In the genomic region with DNA sequence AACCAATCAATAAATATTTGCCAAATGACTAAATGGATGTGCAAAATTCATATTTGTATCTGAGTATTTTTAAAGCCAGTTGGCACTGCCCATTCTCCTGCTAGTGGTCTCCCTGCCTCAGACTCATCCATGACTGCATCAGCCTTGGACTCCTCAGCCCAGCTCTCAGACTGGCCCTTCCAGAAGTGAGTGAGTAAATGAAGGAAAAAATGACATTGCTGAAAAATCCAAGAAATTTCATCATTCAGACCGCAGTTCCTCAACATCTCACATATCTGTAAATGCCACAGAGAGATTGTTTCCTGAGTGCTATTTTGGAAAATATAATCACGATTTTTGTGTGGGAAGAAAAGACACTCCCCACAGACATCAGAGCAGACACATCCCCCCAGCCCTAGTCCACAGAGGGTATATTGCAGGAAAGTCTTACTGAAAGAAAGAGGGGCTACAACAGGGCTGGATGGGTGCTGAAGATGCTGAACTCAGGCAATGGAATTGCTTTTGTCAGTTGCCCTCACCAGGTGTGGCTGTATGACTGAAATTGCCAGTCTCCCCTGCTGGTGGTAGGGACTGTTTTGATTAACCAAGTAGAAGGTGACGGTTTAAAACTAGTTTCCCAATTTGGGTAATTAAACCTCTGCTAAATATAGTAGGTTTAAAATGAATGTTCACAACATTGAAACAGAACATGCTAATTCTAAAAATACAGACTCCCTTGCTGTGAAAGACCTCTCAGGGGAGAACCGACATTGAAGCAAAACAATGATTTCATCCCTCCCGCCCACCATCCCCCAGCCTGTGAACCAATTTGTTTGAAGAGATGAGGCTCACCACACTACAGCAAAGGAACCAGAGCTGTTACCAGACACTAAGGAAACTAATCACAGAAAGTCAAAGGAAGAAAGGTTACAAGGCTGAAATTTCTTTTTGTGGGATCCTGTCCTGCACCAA, we compare ENCODE assay signal across 8 cellular contexts.
DNase-seq lines count a peak whose midpoint lies in the region; ATAC-seq and TF ChIP-seq lines count a peak whose summit lies in the region.

No MANE protein-coding gene starts in this region.

- peak; percentile 71 for DNase-seq in adipocyte (ENCODE audit: low read depth)
- no peak for DNase-seq in stimulated activated effector memory CD8-positive, alpha-beta T cell treated with anti-CD3 and anti-CD28 coated beads, Interleukin-12 subunit alpha, Interleukin-12 subunit beta, amount 100 ng/mL, for 72 hours (ENCODE audit: low spot score in 2 of 2)
- no peak for DNase-seq in SK-N-DZ (ENCODE audit: low spot score)
- DNase-seq in OCI-M2 (lab: John Stamatoyannopoulos, UW; ENCODE audit: unreplicated experiment), result no peak
- no peak for DNase-seq in H7
- DNase-seq in foreskin keratinocyte, result no peak

- TF ChIP-seq CTCF in foreskin keratinocyte (conservative IDR thresholded peaks at IDR 0.05), result no peak

- H3K27ac Mint-ChIP-seq in stimulated activated effector memory CD8-positive, alpha-beta T cell treated with anti-CD3 and anti-CD28 coated beads, Interleukin-12 subunit alpha, Interleukin-12 subunit beta, amount 100 ng/mL, for 72 hours, result no peak overlapping the region

- H3K4me1 ChIP-seq in adipocyte (ENCODE audit: control insufficient read depth, insufficient read depth, low read length), result peaks cover 15% of the 10 kb centered on the region
- no peaks in the 10 kb centered on the region for H3K4me1 ChIP-seq in foreskin keratinocyte

- no peaks in the 10 kb centered on the region for H3K9me3 ChIP-seq in adipocyte (ENCODE audit: control insufficient read depth, low read length)

- H3K36me3 Mint-ChIP-seq in stimulated activated effector memory CD8-positive, alpha-beta T cell treated with anti-CD3 and anti-CD28 coated beads, Interleukin-12 subunit alpha, Interleukin-12 subunit beta, amount 100 ng/mL, for 72 hours, result no peaks in the 10 kb centered on the region

- H3K27me3 ChIP-seq in adipocyte (replicated peaks; ENCODE audit: control insufficient read depth, insufficient read depth, low read length), result no peaks in the 10 kb centered on the region
- no peaks in the 10 kb centered on the region for H3K27me3 ChIP-seq in H7 (ENCODE audit: control insufficient read depth, insufficient read depth, low read length)
- peaks cover 24% of the 10 kb centered on the region for H3K27me3 ChIP-seq in foreskin keratinocyte

- H3K27ac ChIP-seq in foreskin keratinocyte, result no peak overlapping the region

- ATAC-seq in GM19035 (IDR thresholded peaks at IDR 0.05; ENCODE audit: unreplicated experiment), result peak; percentile 93
- peak; percentile 80 for ATAC-seq in HG02943 (IDR thresholded peaks at IDR 0.05; ENCODE audit: low read depth, unreplicated experiment)
- peak; percentile 48 for ATAC-seq in stimulated activated effector memory CD8-positive, alpha-beta T cell treated with anti-CD3 and anti-CD28 coated beads, Interleukin-12 subunit alpha, Interleukin-12 subunit beta, amount 100 ng/mL, for 72 hours
- ATAC-seq in foreskin keratinocyte, result no peak

- no peak overlapping the region for H3K4me3 Mint-ChIP-seq in stimulated activated effector memory CD8-positive, alpha-beta T cell treated with anti-CD3 and anti-CD28 coated beads, Interleukin-12 subunit alpha, Interleukin-12 subunit beta, amount 100 ng/mL, for 72 hours

- H3K36me3 ChIP-seq in adipocyte (ENCODE audit: control insufficient read depth, insufficient read depth, low read length, severe bottlenecking) (no peaks in the 10 kb centered on the region), H7 (replicated peaks; ENCODE audit: control insufficient read depth, insufficient read depth, low read length) (no peaks in the 10 kb centered on the region)

- H3K4me3 ChIP-seq in adipocyte (ENCODE audit: low read length) (peak overlapping the region; percentile 10), H7 (ENCODE audit: insufficient read depth, low read depth, low read length) (no peak overlapping the region)

- H3K4me1 Mint-ChIP-seq in stimulated activated effector memory CD8-positive, alpha-beta T cell treated with anti-CD3 and anti-CD28 coated beads, Interleukin-12 subunit alpha, Interleukin-12 subunit beta, amount 100 ng/mL, for 72 hours, result no peaks in the 10 kb centered on the region

- peak overlapping the region; percentile 55 for H3K9ac ChIP-seq in adipocyte (ENCODE audit: low read length)

- peaks cover 7% of the 10 kb centered on the region for H3K9me3 Mint-ChIP-seq in stimulated activated effector memory CD8-positive, alpha-beta T cell treated with anti-CD3 and anti-CD28 coated beads, Interleukin-12 subunit alpha, Interleukin-12 subunit beta, amount 100 ng/mL, for 72 hours
